ENCODE assay signal across 7 cellular contexts in genomic region chr19:47613165-47614146, GRCh38. TPM values are rescaled to one million over a fixed set of nuclear protein-coding genes. Genes with fewer than 3 reads are reported as not detected.
DNase-seq lines count a peak whose midpoint lies in the region; ATAC-seq and TF ChIP-seq lines count a peak whose summit lies in the region.

No MANE protein-coding gene starts in this region.

- H3K4me3 ChIP-seq in sigmoid colon = peak overlapping the region in 2 of 4 donors; percentile 5 to 6

- H3K27me3 ChIP-seq in sigmoid colon = no peaks in the 10 kb centered on the region

- ATAC-seq in T-helper 17 cell (no peak), HG03039 (IDR thresholded peaks at IDR 0.05; ENCODE audit: unreplicated experiment) (no peak)

- no peaks in the 10 kb centered on the region for H3K36me3 Mint-ChIP-seq in T-helper 17 cell (ENCODE audit: low read depth)

- peaks cover 31% of the 10 kb centered on the region for H3K4me1 Mint-ChIP-seq in T-helper 17 cell

- TF ChIP-seq CTCF in sigmoid colon (IDR thresholded peaks at IDR 0.05) = no peak

- 76 to 80% methylated on average over 16 of the region's 16 CpGs for WGBS in sigmoid colon, 2 donors

- H3K9me3 ChIP-seq in T-helper 17 cell (ENCODE audit: control insufficient read depth, low read length, poor library complexity, severe bottlenecking) = no peaks in the 10 kb centered on the region
- H3K9me3 ChIP-seq in sigmoid colon = no peaks in the 10 kb centered on the region

- H3K4me1 ChIP-seq in sigmoid colon = peaks cover 0 to 63% (median 58%) of the 10 kb centered on the region in 4 donors

- H3K36me3 ChIP-seq in sigmoid colon = no peaks in the 10 kb centered on the region

- H3K4me3 Mint-ChIP-seq in T-helper 17 cell = peak overlapping the region; percentile 36

- H3K27ac Mint-ChIP-seq in T-helper 17 cell = peak overlapping the region; percentile 59

- peak overlapping the region; percentile 61 to 98 (median 98) for H3K27ac ChIP-seq in sigmoid colon

- DNase-seq in ELR (ENCODE audit: low read depth) (peak; percentile 45), T-helper 17 cell (no peak), glomerular visceral epithelial cell (ENCODE audit: extremely low spot score) (peak; percentile 63), sigmoid colon (peak; percentile 74), KG1 (lab: John Stamatoyannopoulos, UW) (no peak), SKM-1 (lab: John Stamatoyannopoulos, UW; ENCODE audit: unreplicated experiment) (no peak)

- H3K27me3 Mint-ChIP-seq in T-helper 17 cell = no peaks in the 10 kb centered on the region

- TF ChIP-seq POLR2A in sigmoid colon (IDR thresholded peaks at IDR 0.05) = no peak

- no peak for TF ChIP-seq EP300 in sigmoid colon (IDR thresholded peaks at IDR 0.05)

- intact Hi-C loops in sigmoid colon (cut with DNase I) = no loop called here

RNA-seq across cellular contexts. Expression of gene BICRA, which starts 4.5 kb away (rescaled TPM):
- total RNA-seq in T-helper 17 cell = 10 to 100 TPM; 32.1 to 34.8 TPM
- total RNA-seq in sigmoid colon = 10 to 100 TPM in 3 of 4 donors, 1 to 10 TPM in 1; 2.9 to 21.6 (median 11.2) TPM
- 10 to 100 TPM in 1 of 3 donors, 1 to 10 TPM in 2; 1.8 to 12.7 (median 2.5) TPM for polyA plus RNA-seq in sigmoid colon

RNA-seq across cellular contexts. Expression of gene ZNF541, which starts 40.5 kb away (rescaled TPM):
- total RNA-seq in T-helper 17 cell (under 1 TPM; 0.65 to 0.99 TPM), sigmoid colon (1 to 10 TPM in 3 of 4 donors, not detected in 1; 1.1 to 1.7 (median 1.5) TPM)
- under 1 TPM in 1 of 3 donors, not detected in 2; 0.22 TPM for polyA plus RNA-seq in sigmoid colon

Comparison
In these comparisons a context has a peak if more than half of its experiments do, and no peak if none do; other contexts are left out.
1. DNase-seq: peak in ELR (single experiment), glomerular visceral epithelial cell (single experiment) and sigmoid colon (single experiment); none in T-helper 17 cell (0 of 3), KG1 (single experiment) and SKM-1 (single experiment).